Comparison of ENCODE assay signal across 18 cellular contexts in genomic region chr22:41215926-41216325, GRCh38. TPM values are rescaled to one million over a fixed set of nuclear protein-coding genes. Genes with fewer than 3 reads are reported as not detected.
DNase-seq lines count a peak whose midpoint lies in the region; ATAC-seq, FAIRE-seq and TF ChIP-seq lines count a peak whose summit lies in the region.
"Had no signal": no experiment of that assay in that cellular context is flagged by ENCODE, and none has a peak within 500 bp of the region (broad histone marks: within the 10 kb centered on the region; RNA-seq: fewer than 3 reads in every experiment).

No MANE protein-coding gene starts in this region.

- H3K27ac Mint-ChIP-seq in activated naive CD8-positive, alpha-beta T cell treated with anti-CD3 and anti-CD28 coated beads, Interleukin-2, amount 10 ng/mL, durations not matched to agents 7 days and 5 days: peak overlapping the region; percentile 91
- no peak overlapping the region for H3K27ac Mint-ChIP-seq in activated naive CD8-positive, alpha-beta T cell treated with anti-CD3 and anti-CD28 coated beads for 36 hours
- H3K27ac Mint-ChIP-seq in MCF 10A (ENCODE audit: low read depth, unreplicated experiment): no peak overlapping the region
- no peak overlapping the region for H3K27ac Mint-ChIP-seq in CD4-positive, alpha-beta T cell

- no peaks in the 10 kb centered on the region for H3K27me3 Mint-ChIP-seq in activated naive CD8-positive, alpha-beta T cell treated with anti-CD3 and anti-CD28 coated beads, Interleukin-2, amount 10 ng/mL, durations not matched to agents 7 days and 5 days
- H3K27me3 Mint-ChIP-seq in activated naive CD8-positive, alpha-beta T cell treated with anti-CD3 and anti-CD28 coated beads for 36 hours: no peaks in the 10 kb centered on the region
- no peaks in the 10 kb centered on the region for H3K27me3 Mint-ChIP-seq in MCF 10A (ENCODE audit: insufficient read depth, unreplicated experiment)
- no peaks in the 10 kb centered on the region for H3K27me3 Mint-ChIP-seq in CD4-positive, alpha-beta T cell

- H3K9me3 ChIP-seq in subcutaneous abdominal adipose tissue (ENCODE audit: control insufficient read depth in 5 of 5, low read length in 5 of 5): no peaks in the 10 kb centered on the region
- no peaks in the 10 kb centered on the region for H3K9me3 ChIP-seq in kidney (ENCODE audit: control insufficient read depth in 1 of 2, low read length in 2 of 2)
- H3K9me3 ChIP-seq in CD4-positive, alpha-beta T cell (ENCODE audit: control insufficient read depth, low read length): no peaks in the 10 kb centered on the region
- H3K9me3 ChIP-seq: Caco-2, left lung, neutrophil, testis had no signal

- DNase-seq in activated naive CD8-positive, alpha-beta T cell treated with anti-CD3 and anti-CD28 coated beads, Interleukin-2, amount 10 ng/mL, durations not matched to agents 7 days and 5 days: no peak
- DNase-seq in activated naive CD8-positive, alpha-beta T cell treated with anti-CD3 and anti-CD28 coated beads for 36 hours: no peak
- no peak for DNase-seq in RWPE1 (ENCODE audit: low spot score)
- DNase-seq in fibroblast of the aortic adventitia (ENCODE audit: low read depth): no peak
- DNase-seq in kidney: no peak
- no peak for DNase-seq in MCF 10A (ENCODE audit: unreplicated experiment)
- DNase-seq in CD4-positive, alpha-beta T cell: no peak
- DNase-seq: AML-193, Caco-2, left lung, NCI-H1092 treated with DMSO at 0.1 percent for 48 hours, NCI-H2029 treated with DMSO at 0.1 percent for 48 hours, testis had no signal

- no peaks in the 10 kb centered on the region for H3K9me3 Mint-ChIP-seq in activated naive CD8-positive, alpha-beta T cell treated with anti-CD3 and anti-CD28 coated beads, Interleukin-2, amount 10 ng/mL, durations not matched to agents 7 days and 5 days
- H3K9me3 Mint-ChIP-seq in activated naive CD8-positive, alpha-beta T cell treated with anti-CD3 and anti-CD28 coated beads for 36 hours: no peaks in the 10 kb centered on the region
- no peaks in the 10 kb centered on the region for H3K9me3 Mint-ChIP-seq in MCF 10A (ENCODE audit: unreplicated experiment)
- H3K9me3 Mint-ChIP-seq in CD4-positive, alpha-beta T cell: no peaks in the 10 kb centered on the region

- CTCF ChIA-PET in RWPE1 (lab: Yijun Ruan, JAX) (no interaction called here), MCF 10A (lab: Yijun Ruan, JAX) (interaction anchor here (0.7 to 1.0 kb wide), 2 partner anchors 293 to 1381 kb away, joined by 3 to 4 read pairs; no protein-coding TSS in a partner anchor)
- CTCF ChIA-PET in CD4-positive, alpha-beta T cell (lab: Charles Lee): interaction anchor here (2.0 kb wide), 1 partner anchor 22 kb away, joined by 7 read pairs; no protein-coding TSS in a partner anchor

- no TSS peak for BruUV-seq in MCF 10A (replicated peaks; lab: Mats Ljungman, UMichigan)

- H3K27ac ChIP-seq in RWPE1 (peak overlapping the region; percentile 99), subcutaneous abdominal adipose tissue (ENCODE audit: low read depth, low read length) (peak overlapping the region; percentile 54), kidney (ENCODE audit: low read depth in 2 of 2, low read length in 2 of 2) (no peak overlapping the region)
- H3K27ac ChIP-seq in CD4-positive, alpha-beta T cell (ENCODE audit: low read depth, low read length): no peak overlapping the region
- H3K27ac ChIP-seq: neutrophil had no signal

- H3K4me3 Mint-ChIP-seq in activated naive CD8-positive, alpha-beta T cell treated with anti-CD3 and anti-CD28 coated beads, Interleukin-2, amount 10 ng/mL, durations not matched to agents 7 days and 5 days: peak overlapping the region; percentile 84
- no peak overlapping the region for H3K4me3 Mint-ChIP-seq in activated naive CD8-positive, alpha-beta T cell treated with anti-CD3 and anti-CD28 coated beads for 36 hours
- H3K4me3 Mint-ChIP-seq in MCF 10A (ENCODE audit: unreplicated experiment): no peak overlapping the region
- no peak overlapping the region for H3K4me3 Mint-ChIP-seq in CD4-positive, alpha-beta T cell

- H3K27me3 ChIP-seq in subcutaneous abdominal adipose tissue (ENCODE audit: control insufficient read depth in 5 of 5, insufficient read depth in 4 of 5, low read length in 5 of 5): no peaks in the 10 kb centered on the region
- no peaks in the 10 kb centered on the region for H3K27me3 ChIP-seq in CD4-positive, alpha-beta T cell (ENCODE audit: control insufficient read depth, insufficient read depth, low read length)
- H3K27me3 ChIP-seq: left lung, neutrophil, testis had no signal

- H3K4me3 ChIP-seq in fibroblast of the aortic adventitia (ENCODE audit: low read depth, low read length) (peak overlapping the region; percentile 43), subcutaneous abdominal adipose tissue (ENCODE audit: low read depth in 1 of 5, low read length in 5 of 5) (peak overlapping the region in 1 of 5 donors; percentile 17), kidney (ENCODE audit: low read length in 2 of 2) (no peak overlapping the region)
- H3K4me3 ChIP-seq: left lung, testis had no signal

- peaks cover 5 to 31% (median 29%) of the 10 kb centered on the region in 5 donors for H3K4me1 ChIP-seq in subcutaneous abdominal adipose tissue (ENCODE audit: control insufficient read depth in 5 of 5, insufficient read depth in 5 of 5, low read length in 5 of 5)
- H3K4me1 ChIP-seq in kidney (ENCODE audit: control insufficient read depth in 1 of 2, insufficient read depth in 1 of 2, low read depth in 1 of 2, low read length in 2 of 2): no peaks in the 10 kb centered on the region
- H3K4me1 ChIP-seq: Caco-2, testis had no signal

- H3K9ac ChIP-seq in subcutaneous abdominal adipose tissue (ENCODE audit: low read length in 5 of 5) (peak overlapping the region in 2 of 5 donors; percentile 4 to 11), kidney (ENCODE audit: low read length in 2 of 2) (no peak overlapping the region)

- TF ChIP-seq CTCF in RWPE1 (conservative IDR thresholded peaks at IDR 0.05; ENCODE audit: low read depth): no peak
- no peak for TF ChIP-seq CTCF in fibroblast of the aortic adventitia (IDR thresholded peaks at IDR 0.05; ENCODE audit: insufficient read depth, low read length)
- no peak for TF ChIP-seq CTCF in kidney (IDR thresholded peaks at IDR 0.05; ENCODE audit: borderline replicate concordance, extremely low read depth, insufficient read depth)
- no peak for TF ChIP-seq CTCF in MCF 10A (IDR thresholded peaks at IDR 0.05; ENCODE audit: unreplicated experiment)
- TF ChIP-seq CTCF in CD4-positive, alpha-beta T cell (IDR thresholded peaks at IDR 0.05): no peak

- peaks cover 32% of the 10 kb centered on the region for H3K4me1 Mint-ChIP-seq in activated naive CD8-positive, alpha-beta T cell treated with anti-CD3 and anti-CD28 coated beads, Interleukin-2, amount 10 ng/mL, durations not matched to agents 7 days and 5 days
- peaks cover 25% of the 10 kb centered on the region for H3K4me1 Mint-ChIP-seq in activated naive CD8-positive, alpha-beta T cell treated with anti-CD3 and anti-CD28 coated beads for 36 hours
- peaks cover 19% of the 10 kb centered on the region for H3K4me1 Mint-ChIP-seq in MCF 10A (ENCODE audit: insufficient read depth, unreplicated experiment)
- peaks cover 10% of the 10 kb centered on the region for H3K4me1 Mint-ChIP-seq in CD4-positive, alpha-beta T cell (ENCODE audit: low read depth)

- POLR2A ChIA-PET in activated naive CD8-positive, alpha-beta T cell treated with anti-CD3 and anti-CD28 coated beads, Interleukin-2, amount 10 ng/mL, durations not matched to agents 7 days and 5 days (lab: Charles Lee): interaction anchor here (1.2 kb wide), 1 partner anchor 22 kb away, joined by 3 read pairs; no protein-coding TSS in a partner anchor
- POLR2A ChIA-PET in RWPE1 (lab: Yijun Ruan, JAX; ENCODE audit: low non-redundant PET) (no interaction called here), MCF 10A (lab: Yijun Ruan, JAX) (no interaction called here)
- POLR2A ChIA-PET in CD4-positive, alpha-beta T cell (lab: Charles Lee): interaction anchor here (3.3 kb wide), 1 partner anchor 22 kb away, joined by 14 read pairs; no protein-coding TSS in a partner anchor

- ATAC-seq in activated naive CD8-positive, alpha-beta T cell treated with anti-CD3 and anti-CD28 coated beads, Interleukin-2, amount 10 ng/mL, durations not matched to agents 7 days and 5 days (ENCODE audit: low read depth): no peak
- no peak for ATAC-seq in CD4-positive, alpha-beta T cell (ENCODE audit: poor library complexity)
- ATAC-seq: esophagus mucosa, left lung had no signal

- intact Hi-C loops in kidney (cut with DNase I): no loop called here
- intact Hi-C loops in MCF 10A (cut with micrococcal nuclease): no loop called here
- intact Hi-C loops in CD4-positive, alpha-beta T cell (cut with DNase I, micrococcal nuclease): no loop called here

- H3K36me3 ChIP-seq in subcutaneous abdominal adipose tissue (ENCODE audit: control insufficient read depth in 5 of 5, insufficient read depth in 5 of 5, low read length in 5 of 5): peaks cover 0 to 42% (median 24%) of the 10 kb centered on the region in 5 donors
- H3K36me3 ChIP-seq in kidney (ENCODE audit: control insufficient read depth in 1 of 2, insufficient read depth in 2 of 2, low read length in 2 of 2): peaks cover 10 to 29% of the 10 kb centered on the region in 2 donors

- no peak for FAIRE-seq in kidney (lab: Jason Lieb, UNC)
- FAIRE-seq: H54, HTR-8/SVneo had no signal

- peaks cover 27% of the 10 kb centered on the region for H3K36me3 Mint-ChIP-seq in activated naive CD8-positive, alpha-beta T cell treated with anti-CD3 and anti-CD28 coated beads, Interleukin-2, amount 10 ng/mL, durations not matched to agents 7 days and 5 days
- peaks cover 19% of the 10 kb centered on the region for H3K36me3 Mint-ChIP-seq in activated naive CD8-positive, alpha-beta T cell treated with anti-CD3 and anti-CD28 coated beads for 36 hours
- H3K36me3 Mint-ChIP-seq in MCF 10A (ENCODE audit: insufficient read depth, unreplicated experiment): peaks cover 69% of the 10 kb centered on the region
- peaks cover 62% of the 10 kb centered on the region for H3K36me3 Mint-ChIP-seq in CD4-positive, alpha-beta T cell (ENCODE audit: low read depth)

RNA-seq across cellular contexts. Expression of gene L3MBTL2, which starts 10.8 kb away (rescaled TPM):
- total RNA-seq in activated naive CD8-positive, alpha-beta T cell treated with anti-CD3 and anti-CD28 coated beads, Interleukin-2, amount 10 ng/mL, durations not matched to agents 7 days and 5 days: 10 to 100 TPM; 37.5 to 38.7 TPM
- 10 to 100 TPM; 40.8 to 46.6 TPM for total RNA-seq in activated naive CD8-positive, alpha-beta T cell treated with anti-CD3 and anti-CD28 coated beads for 36 hours
- total RNA-seq in fibroblast of the aortic adventitia (ENCODE audit: low replicate concordance) (19.6 and 23.9 TPM in 2 replicates), kidney (25.1 TPM), MCF 10A (2022) (28.7 and 30.0 TPM in 2 replicates)
- 16.4 TPM for polyA plus RNA-seq in kidney (ENCODE audit: insufficient read depth, low read depth, low replicate concordance)
- 10 to 100 TPM; 16.4 to 17.5 TPM for total RNA-seq in CD4-positive, alpha-beta T cell

RNA-seq across cellular contexts. Expression of gene CHADL, which starts 24.8 kb away (rescaled TPM):
- under 1 TPM; 0.45 to 0.83 TPM for total RNA-seq in activated naive CD8-positive, alpha-beta T cell treated with anti-CD3 and anti-CD28 coated beads, Interleukin-2, amount 10 ng/mL, durations not matched to agents 7 days and 5 days
- total RNA-seq in activated naive CD8-positive, alpha-beta T cell treated with anti-CD3 and anti-CD28 coated beads for 36 hours: under 1 TPM; 0.22 to 0.39 TPM
- total RNA-seq in fibroblast of the aortic adventitia (ENCODE audit: low replicate concordance) (0.99 and 1.6 TPM in 2 replicates), kidney (2.7 TPM), MCF 10A (2022) (0.51 and 0.52 TPM in 2 replicates)
- polyA plus RNA-seq in kidney (ENCODE audit: insufficient read depth, low read depth, low replicate concordance): 4.8 TPM
- total RNA-seq in CD4-positive, alpha-beta T cell: 1 to 10 TPM; 1.7 to 1.8 TPM

Comparison
In these comparisons a context has a peak if more than half of its experiments do, and no peak if none do; other contexts are left out.
1. H3K27ac ChIP-seq: peak in RWPE1 (single experiment) and subcutaneous abdominal adipose tissue (single experiment); none in kidney (0 of 2) and CD4-positive, alpha-beta T cell (single experiment).
2. POLR2A ChIA-PET loops: an anchor here in activated naive CD8-positive, alpha-beta T cell treated with anti-CD3 and anti-CD28 coated beads, Interleukin-2, amount 10 ng/mL, durations not matched to agents 7 days and 5 days (1.2 kb wide) and CD4-positive, alpha-beta T cell (3.3 kb wide); none called in RWPE1 and MCF 10A.